Comparison of ENCODE assay signal across 9 cellular contexts in the genomic region with DNA sequence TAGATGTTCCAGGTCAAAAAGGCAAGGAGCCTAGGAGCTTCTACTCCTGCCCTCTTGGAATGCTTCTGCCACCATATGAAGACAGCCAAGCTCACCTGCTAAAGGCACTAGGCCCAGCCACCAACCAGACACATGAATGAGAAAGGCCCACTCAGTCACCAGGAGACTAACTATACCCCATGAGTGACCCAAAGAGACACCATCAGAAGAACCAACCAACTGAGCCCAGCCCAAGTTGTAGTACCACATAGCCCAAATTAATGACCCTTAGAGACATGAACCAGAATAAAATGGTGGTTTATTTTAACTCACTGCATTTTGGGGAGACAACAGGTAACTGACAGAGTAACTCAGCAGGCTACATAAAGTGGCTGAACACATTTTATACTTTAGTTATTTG. TPM values are rescaled to one million over a fixed set of nuclear protein-coding genes. Genes with fewer than 3 reads are reported as not detected.
"Had no signal": no experiment of that assay in that cellular context is flagged by ENCODE, and none has a peak within 500 bp of the region (broad histone marks: within the 10 kb centered on the region; RNA-seq: fewer than 3 reads in every experiment).

No MANE protein-coding gene starts in this region.

- ATAC-seq: GM12878 had no signal

- FAIRE-seq: G401.6, GM12878, GM12891, GM12892, GM18507, GM19239 had no signal

- DNase-seq: GDM1, GF-D8 had no signal

- H3K4me3 ChIP-seq: GM12878 had no signal

RNA-seq across cellular contexts. Expression of gene CXCL3, which starts 22.9 kb away (rescaled TPM):
- total RNA-seq: G401, GM12878 had no signal
- polyA plus RNA-seq: GM12878 had no signal

RNA-seq across cellular contexts. Expression of gene CXCL2, which starts 37.6 kb away (rescaled TPM):
- total RNA-seq: G401, GM12878 had no signal
- polyA plus RNA-seq: GM12878 had no signal
